In the genomic region with DNA sequence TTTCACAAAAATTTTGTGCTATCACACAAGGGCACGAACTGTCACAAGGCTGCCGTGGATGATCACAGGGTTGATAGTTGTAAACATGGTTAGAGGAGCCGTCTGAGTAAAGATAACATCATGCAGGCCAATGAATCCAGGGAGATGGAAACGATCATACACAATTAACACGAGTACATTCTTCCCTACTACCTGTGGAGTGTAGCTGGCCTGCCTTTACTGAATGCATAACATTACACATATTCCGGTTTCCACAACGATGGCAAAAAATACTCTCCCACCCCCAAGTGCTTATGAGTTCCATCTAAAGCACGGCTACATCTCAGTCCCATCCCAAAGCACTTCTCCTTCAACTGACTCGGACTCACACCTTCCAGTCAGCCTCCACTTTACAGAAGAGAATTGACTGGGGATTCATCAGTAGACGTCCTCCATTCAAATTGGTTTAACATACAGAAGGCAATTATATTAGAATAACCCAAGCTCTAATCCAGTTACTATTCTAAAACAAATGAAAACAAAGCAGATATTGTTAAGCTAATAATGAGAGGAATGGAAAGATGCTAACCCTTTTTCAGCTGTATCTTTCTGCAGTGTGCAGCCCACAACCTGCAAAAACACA, we compare ENCODE assay signal across 19 cellular contexts.
"Had no signal": no experiment of that assay in that cellular context is flagged by ENCODE, and none has a peak within 500 bp of the region (broad histone marks: within the 10 kb centered on the region; RNA-seq: fewer than 3 reads in every experiment).

No MANE protein-coding gene starts in this region.

- FAIRE-seq: urothelium cell line had no signal

- H3K9me3 Mint-ChIP-seq: activated CD4-positive, alpha-beta memory T cell treated with anti-CD3 and anti-CD28 coated beads for 36 hours; activated naive CD8-positive, alpha-beta T cell treated with anti-CD3 and anti-CD28 coated beads, Interleukin-2, amount 10 ng/mL, durations not matched to agents 7 days and 5 days; naive B cell; stimulated activated effector memory CD8-positive, alpha-beta T cell treated with anti-CD3 and anti-CD28 coated beads, Interleukin-12 subunit alpha, Interleukin-12 subunit beta, amount 100 ng/mL, for 72 hours had no signal

- H3K27ac Mint-ChIP-seq: activated CD4-positive, alpha-beta memory T cell treated with anti-CD3 and anti-CD28 coated beads for 36 hours; activated CD8-positive, alpha-beta memory T cell treated with anti-CD3 and anti-CD28 coated beads, Interleukin-2, amount 10 ng/mL, durations not matched to agents 7 days and 5 days; activated naive CD8-positive, alpha-beta T cell treated with anti-CD3 and anti-CD28 coated beads, Interleukin-2, amount 10 ng/mL, durations not matched to agents 7 days and 5 days had no signal

- H3K36me3 Mint-ChIP-seq: naive B cell had no signal

- H3K4me1 ChIP-seq: gastrocnemius medialis, lower lobe of right lung, sigmoid colon, thyroid gland had no signal

- DNase-seq: activated CD4-positive, alpha-beta memory T cell treated with anti-CD3 and anti-CD28 coated beads for 36 hours; activated CD4-positive, alpha-beta T cell treated with anti-CD3 and anti-CD28 coated beads for 1 hour; activated CD8-positive, alpha-beta memory T cell treated with anti-CD3 and anti-CD28 coated beads, Interleukin-2, amount 10 ng/mL, durations not matched to agents 7 days and 5 days; activated effector memory CD4-positive, alpha-beta T cell treated with Interleukin-2 at 50 U/mL for 16 hours; activated naive CD8-positive, alpha-beta T cell treated with anti-CD3 and anti-CD28 coated beads, Interleukin-2, amount 10 ng/mL, durations not matched to agents 7 days and 5 days; activated T-cell treated with anti-CD3 and anti-CD28 coated beads, Interleukin-2, amount 50 U/mL, for 1 hour; anterior cingulate cortex; brain microvascular endothelial cell; effector CD8-positive, alpha-beta T cell; gastrocnemius medialis; lower lobe of right lung; naive B cell; ovary; sigmoid colon; stimulated activated CD4-positive, alpha-beta T cell treated with anti-CD3 and anti-CD28 coated beads, Interleukin-1b, Interleukin-23, amount 100 ng/mL, for 48 hours; SW 1271; thyroid gland had no signal

- H3K9me3 ChIP-seq: gastrocnemius medialis, lower lobe of right lung, ovary, sigmoid colon, thyroid gland had no signal

- H3K27me3 ChIP-seq: brain microvascular endothelial cell, gastrocnemius medialis, ovary, sigmoid colon, thyroid gland had no signal

- H3K36me3 ChIP-seq: brain microvascular endothelial cell, gastrocnemius medialis, ovary, sigmoid colon, thyroid gland had no signal

- H3K4me1 Mint-ChIP-seq: activated naive CD8-positive, alpha-beta T cell treated with anti-CD3 and anti-CD28 coated beads, Interleukin-2, amount 10 ng/mL, durations not matched to agents 7 days and 5 days had no signal

- H3K4me3 ChIP-seq: gastrocnemius medialis, lower lobe of right lung, ovary, sigmoid colon, thyroid gland had no signal

- H3K27me3 Mint-ChIP-seq: activated CD4-positive, alpha-beta memory T cell treated with anti-CD3 and anti-CD28 coated beads for 36 hours; activated CD8-positive, alpha-beta memory T cell treated with anti-CD3 and anti-CD28 coated beads, Interleukin-2, amount 10 ng/mL, durations not matched to agents 7 days and 5 days; activated naive CD8-positive, alpha-beta T cell treated with anti-CD3 and anti-CD28 coated beads, Interleukin-2, amount 10 ng/mL, durations not matched to agents 7 days and 5 days; naive B cell had no signal

- H3K27ac ChIP-seq: brain microvascular endothelial cell, gastrocnemius medialis, lower lobe of right lung, ovary, sigmoid colon, thyroid gland had no signal

- ATAC-seq: activated CD8-positive, alpha-beta memory T cell treated with anti-CD3 and anti-CD28 coated beads, Interleukin-2, amount 10 ng/mL, durations not matched to agents 7 days and 5 days; gastrocnemius medialis; lower lobe of right lung; stimulated activated effector memory CD8-positive, alpha-beta T cell treated with anti-CD3 and anti-CD28 coated beads, Interleukin-12 subunit alpha, Interleukin-12 subunit beta, amount 100 ng/mL, for 72 hours had no signal

- H3K4me3 Mint-ChIP-seq: activated CD4-positive, alpha-beta memory T cell treated with anti-CD3 and anti-CD28 coated beads for 36 hours; activated CD8-positive, alpha-beta memory T cell treated with anti-CD3 and anti-CD28 coated beads, Interleukin-2, amount 10 ng/mL, durations not matched to agents 7 days and 5 days; activated naive CD8-positive, alpha-beta T cell treated with anti-CD3 and anti-CD28 coated beads, Interleukin-2, amount 10 ng/mL, durations not matched to agents 7 days and 5 days; naive B cell; stimulated activated effector memory CD8-positive, alpha-beta T cell treated with anti-CD3 and anti-CD28 coated beads, Interleukin-12 subunit alpha, Interleukin-12 subunit beta, amount 100 ng/mL, for 72 hours had no signal
